In the genomic region with DNA sequence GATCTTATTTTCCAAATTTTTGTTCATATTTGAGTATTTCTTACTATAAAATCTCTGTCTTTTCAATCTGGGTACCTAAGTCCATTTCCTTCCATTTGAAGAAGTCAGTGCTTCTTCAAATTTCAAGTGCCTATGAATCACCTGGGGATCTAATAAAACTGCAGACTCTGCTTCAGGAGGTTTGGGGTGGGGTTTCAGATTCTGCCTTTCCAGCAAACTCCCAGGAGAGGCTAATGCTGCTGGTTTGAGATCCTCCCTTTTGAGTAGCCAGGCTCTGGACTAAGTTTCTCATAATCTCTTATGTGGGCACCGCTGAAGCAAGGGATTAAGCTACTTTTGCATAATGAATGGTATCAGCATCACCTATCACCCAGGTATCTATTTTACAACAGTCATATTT, we compare ENCODE assay signal across 14 cellular contexts.
DNase-seq lines count a peak whose midpoint lies in the region; ATAC-seq and TF ChIP-seq lines count a peak whose summit lies in the region.
"Had no signal": no experiment of that assay in that cellular context is flagged by ENCODE, and none has a peak within 500 bp of the region (broad histone marks: within the 10 kb centered on the region; RNA-seq: fewer than 3 reads in every experiment).

No MANE protein-coding gene starts in this region.

- H2AFZ ChIP-seq in PC-3 (ENCODE audit: low read length) = no peak overlapping the region

- no peaks in the 10 kb centered on the region for H3K27me3 Mint-ChIP-seq in activated naive CD8-positive, alpha-beta T cell treated with anti-CD3 and anti-CD28 coated beads, Interleukin-2, amount 50 U/mL, for 24 hours
- H3K27me3 Mint-ChIP-seq: B cell had no signal

- CTCF ChIA-PET in PC-3 (lab: Charles Lee) = no interaction called here

- no peaks in the 10 kb centered on the region for H3K9me3 Mint-ChIP-seq in activated naive CD8-positive, alpha-beta T cell treated with anti-CD3 and anti-CD28 coated beads, Interleukin-2, amount 50 U/mL, for 24 hours
- H3K9me3 Mint-ChIP-seq: CD8-positive, alpha-beta T cell; H9 had no signal

- peaks cover 12% of the 10 kb centered on the region for H3K36me3 ChIP-seq in left ventricle myocardium inferior
- H3K36me3 ChIP-seq in PC-3 (ENCODE audit: low read depth, low read length) = peaks cover 11% of the 10 kb centered on the region; the same call in 1 of the 2 replicates

- H4K20me1 ChIP-seq in PC-3 (ENCODE audit: low read length) = no peaks in the 10 kb centered on the region
- H4K20me1 ChIP-seq: BLaER1 treated with 17β-estradiol and CSF1 and Interleukin-3, amounts not matched to agents 10 nM and 100 nM had no signal

- H3K27ac ChIP-seq in left ventricle myocardium inferior (replicated peaks) (peak overlapping the region; percentile 12), PC-3 (ENCODE audit: low read length) (peak overlapping the region; percentile 41)
- H3K27ac ChIP-seq: BLaER1 treated with 17β-estradiol and CSF1 and Interleukin-3, amounts not matched to agents 10 nM and 100 nM had no signal

- H3K36me3 Mint-ChIP-seq in activated naive CD8-positive, alpha-beta T cell treated with anti-CD3 and anti-CD28 coated beads, Interleukin-2, amount 50 U/mL, for 24 hours (ENCODE audit: low read depth) = peaks cover 17% of the 10 kb centered on the region

- peaks cover 4% of the 10 kb centered on the region for H3K4me1 Mint-ChIP-seq in activated naive CD8-positive, alpha-beta T cell treated with anti-CD3 and anti-CD28 coated beads, Interleukin-2, amount 50 U/mL, for 24 hours

- no peaks in the 10 kb centered on the region for H3K9me3 ChIP-seq in left ventricle myocardium inferior (replicated peaks)
- H3K9me3 ChIP-seq in PC-3 (ENCODE audit: low read length) = no peaks in the 10 kb centered on the region
- H3K9me3 ChIP-seq: BLaER1 treated with 17β-estradiol and CSF1 and Interleukin-3, amounts not matched to agents 10 nM and 100 nM had no signal

- no peak overlapping the region for H3K27ac Mint-ChIP-seq in activated naive CD8-positive, alpha-beta T cell treated with anti-CD3 and anti-CD28 coated beads, Interleukin-2, amount 50 U/mL, for 24 hours
- H3K27ac Mint-ChIP-seq: B cell; CD8-positive, alpha-beta T cell; H9 had no signal

- DNase-seq in left ventricle myocardium inferior (no peak), left ventricle myocardium superior (no peak), M059J (ENCODE audit: low read depth) (peak; percentile 32), PC-3 (peak; percentile 59), 8988T (no peak), GOT3 (lab: John Stamatoyannopoulos, UW) (no peak)
- DNase-seq in activated naive CD8-positive, alpha-beta T cell treated with anti-CD3 and anti-CD28 coated beads, Interleukin-2, amount 50 U/mL, for 24 hours = no peak
- DNase-seq: CD8-positive, alpha-beta T cell; DMS 273 treated with DMSO at 0.1 percent for 48 hours; DMS53; GF-D8; H9 had no signal

- ATAC-seq in left ventricle myocardium superior (no peak), PC-3 (peak; percentile 26)
- ATAC-seq in activated naive CD8-positive, alpha-beta T cell treated with anti-CD3 and anti-CD28 coated beads, Interleukin-2, amount 50 U/mL, for 24 hours = no peak
- ATAC-seq: CD8-positive, alpha-beta T cell had no signal

- H3K9me2 ChIP-seq in PC-3 (replicated peaks; ENCODE audit: low read length) = no peaks in the 10 kb centered on the region

- H3F3A ChIP-seq in PC-3 (ENCODE audit: low read length, unreplicated experiment) = no peaks in the 10 kb centered on the region

- H3K27me3 ChIP-seq in left ventricle myocardium inferior (ENCODE audit: low read depth) (no peaks in the 10 kb centered on the region), PC-3 (ENCODE audit: low read length) (no peaks in the 10 kb centered on the region)
- H3K27me3 ChIP-seq: BLaER1 treated with 17β-estradiol and CSF1 and Interleukin-3, amounts not matched to agents 10 nM and 100 nM had no signal

- H3K4me3 ChIP-seq in left ventricle myocardium inferior (no peak overlapping the region), PC-3 (ENCODE audit: low read length) (no peak overlapping the region)
- H3K4me3 ChIP-seq: BLaER1 treated with 17β-estradiol and CSF1 and Interleukin-3, amounts not matched to agents 10 nM and 100 nM had no signal

- peaks cover 59% of the 10 kb centered on the region for H3K4me1 ChIP-seq in left ventricle myocardium inferior
- peaks cover 55% of the 10 kb centered on the region for H3K4me1 ChIP-seq in PC-3 (ENCODE audit: insufficient read depth, low read length)

- H3K9ac ChIP-seq in PC-3 (ENCODE audit: low read length) = no peak overlapping the region
- H3K9ac ChIP-seq: BLaER1 treated with 17β-estradiol and CSF1 and Interleukin-3, amounts not matched to agents 10 nM and 100 nM had no signal

- no peak overlapping the region for H3K4me3 Mint-ChIP-seq in activated naive CD8-positive, alpha-beta T cell treated with anti-CD3 and anti-CD28 coated beads, Interleukin-2, amount 50 U/mL, for 24 hours
- H3K4me3 Mint-ChIP-seq: B cell; CD8-positive, alpha-beta T cell; H9 had no signal

- no peaks in the 10 kb centered on the region for H3K79me2 ChIP-seq in PC-3 (ENCODE audit: low read length)

- no TSS peak for BruUV-seq in PC-3 (replicated peaks; lab: Mats Ljungman, UMichigan)

- POLR2A ChIA-PET in PC-3 (lab: Charles Lee; ENCODE audit: unreplicated experiment) = no interaction called here

- H3K4me2 ChIP-seq in PC-3 (ENCODE audit: low read length) = 0 out of 2 replicates have a peak overlapping the region, but pooled peaks have one; percentile 40
- H3K4me2 ChIP-seq: BLaER1 treated with 17β-estradiol and CSF1 and Interleukin-3, amounts not matched to agents 10 nM and 100 nM had no signal

- TF ChIP-seq CTCF in left ventricle myocardium inferior (IDR thresholded peaks at IDR 0.05; ENCODE audit: borderline replicate concordance) (no peak), PC-3 (conservative IDR thresholded peaks at IDR 0.05; ENCODE audit: low read depth, low read length) (no peak)

- intact Hi-C loops in left ventricle myocardium inferior (cut with micrococcal nuclease) = no loop called here
- intact Hi-C loops in left ventricle myocardium superior (cut with micrococcal nuclease) = no loop called here
- intact Hi-C loops in PC-3 (cut with micrococcal nuclease) = no loop called here

Comparison
In these comparisons a context has a peak if more than half of its experiments do, and no peak if none do; other contexts are left out.
1. DNase-seq: peak in M059J (single experiment) and PC-3 (single experiment); none in left ventricle myocardium inferior (single experiment), left ventricle myocardium superior (single experiment), 8988T (single experiment), activated naive CD8-positive, alpha-beta T cell treated with anti-CD3 and anti-CD28 coated beads, Interleukin-2, amount 50 U/mL, for 24 hours (single experiment) and GOT3 (single experiment).